Comparison of ENCODE assay signal across 8 cellular contexts in genomic region chr3:151086484-151087456, GRCh38. TPM values are rescaled to one million over a fixed set of nuclear protein-coding genes. Genes with fewer than 3 reads are reported as not detected.
DNase-seq lines count a peak whose midpoint lies in the region; ATAC-seq, FAIRE-seq and TF ChIP-seq lines count a peak whose summit lies in the region.

No MANE protein-coding gene starts in this region.

- no TSS peak for BruUV-seq in A673 (replicated peaks; lab: Mats Ljungman, UMichigan)
- no TSS peak for BruUV-seq in HepG2 (replicated peaks; lab: Mats Ljungman, UMichigan)

- TF ChIP-seq RAD21 in HepG2 (CRISPR knock-in tag; IDR thresholded peaks at IDR 0.05), result peak; percentile 61

- H3K27me3 ChIP-seq in A673 (replicated peaks; ENCODE audit: insufficient read depth, low read depth, low read length, poor library complexity) (peaks cover 45% of the 10 kb centered on the region), HepG2 (ENCODE audit: control insufficient read depth in 1 of 2, insufficient read depth in 2 of 2, low read length in 2 of 2) (peaks cover 9 to 36% of the 10 kb centered on the region in 2 experiments)

- no peaks in the 10 kb centered on the region for H3K79me2 ChIP-seq in HepG2 (ENCODE audit: insufficient read depth, low read length)

- no peaks in the 10 kb centered on the region for H3K9me3 ChIP-seq in A673 (ENCODE audit: low read depth, low read length, poor library complexity, severe bottlenecking)
- H3K9me3 ChIP-seq in HepG2 (ENCODE audit: low read length), result no peaks in the 10 kb centered on the region

- POLR2A ChIA-PET in A673 (lab: Charles Lee; ENCODE audit: low non-redundant PET) (interaction anchor here (0.7 kb wide), 1 partner anchor 720 kb away, joined by 3 read pairs; no protein-coding TSS in a partner anchor), HepG2 (lab: Yijun Ruan, JAX) (no interaction called here)

- WGBS in HepG2 (ENCODE audit: low lambda C conversion rate), result 2% methylated on average over 27 of the region's 81 CpGs

- H3K27ac ChIP-seq in A673 (ENCODE audit: low read depth, low read length, poor library complexity, severe bottlenecking), result no peak overlapping the region
- no peak overlapping the region for H3K27ac ChIP-seq in HepG2 (ENCODE audit: extremely low read length, insufficient read depth, low read length)

- H3K4me1 ChIP-seq in A673 (ENCODE audit: insufficient read depth, low read length, poor library complexity, severe bottlenecking), result peaks cover 6% of the 10 kb centered on the region
- peaks cover 12% of the 10 kb centered on the region for H3K4me1 ChIP-seq in HepG2 (ENCODE audit: insufficient read depth, low read length)

- FAIRE-seq in HepG2 (lab: Jason Lieb, UNC), result peak; percentile 44

- H3K4me3 ChIP-seq in A673 (ENCODE audit: low read depth, low read length, poor library complexity, severe bottlenecking), result peak overlapping the region; percentile 56
- H3K4me3 ChIP-seq in HepG2 (replicated peaks in 1 of 3; ENCODE audit: insufficient read depth in 1 of 3, low read depth in 2 of 3, low read length in 3 of 3), result peak overlapping the region; percentile 42 to 68 (median 49)

- H3K36me3 ChIP-seq in A673 (ENCODE audit: insufficient read depth, low read length, poor library complexity, severe bottlenecking) (no peaks in the 10 kb centered on the region), HepG2 (replicated peaks in 1 of 2; ENCODE audit: control insufficient read depth in 1 of 2, insufficient read depth in 2 of 2, low read length in 2 of 2) (no peaks in the 10 kb centered on the region)

- H2AFZ ChIP-seq in HepG2 (ENCODE audit: low read length), result no peak overlapping the region

- TF ChIP-seq CTCF in A673 (conservative IDR thresholded peaks at IDR 0.05; ENCODE audit: low read depth, low read length), result peak; percentile 66
- TF ChIP-seq CTCF in HepG2 (CRISPR knock-in tag; IDR thresholded peaks at IDR 0.05), result peak; percentile 64

- DNase-seq in A673 (ENCODE audit: low spot score) (peak; percentile 93), NCI-H2196 treated with DMSO at 0.1 percent for 48 hours (lab: John Stamatoyannopoulos, UW; ENCODE audit: unreplicated experiment) (peak; percentile 60), dermis blood vessel endothelial cell (peak; percentile 87), HepG2 (ENCODE audit: low spot score) (peak; percentile 70)
- DNase-seq in activated CD4-positive, alpha-beta T cell treated with anti-CD3 and anti-CD28 coated beads, Interleukin-2, amount 50 U/mL, for 1 hour, result peak; percentile 59
- peak; percentile 46 for DNase-seq in stimulated activated CD4-positive, alpha-beta T cell treated with anti-CD3 and anti-CD28 coated beads, Interleukin-2, amount 100 ng/mL, for 4 hours (ENCODE audit: low read depth)

- peak overlapping the region; percentile 71 for H3K4me2 ChIP-seq in HepG2 (ENCODE audit: low read depth, low read length)

- H4K20me1 ChIP-seq in HepG2 (ENCODE audit: insufficient read depth, low read length), result no peaks in the 10 kb centered on the region

- no peak overlapping the region for H3K9ac ChIP-seq in HepG2 (ENCODE audit: insufficient read depth, low read depth, low read length)

- peak; percentile 83 for ATAC-seq in GM18867 (IDR thresholded peaks at IDR 0.05; ENCODE audit: unreplicated experiment)
- peak; percentile 63 for ATAC-seq in HG03135 (IDR thresholded peaks at IDR 0.05; ENCODE audit: unreplicated experiment)
- peak; percentile 95 for ATAC-seq in HepG2

- TF ChIP-seq POLR2A in HepG2 (IDR thresholded peaks at IDR 0.05; ENCODE audit: insufficient read depth in 1 of 2, low read depth in 2 of 2, low read length in 2 of 2), result no peak

- intact Hi-C loops in A673 (cut with micrococcal nuclease; ENCODE audit: unreplicated experiment) (loop anchor here (5.0 to 10.0 kb wide), 2 partner anchors 79 to 302 kb away; no protein-coding TSS in a partner anchor), HepG2 (cut with micrococcal nuclease; ENCODE audit: unreplicated experiment) (loop anchor here (2.0 to 10.0 kb wide), 3 partner anchors 20 to 162 kb away; no protein-coding TSS in a partner anchor)

- in situ Hi-C loops in HepG2 (cut with HindIII; ENCODE audit: extremely low pct_ligation_motif_present, low pct_unique_long_range_greater_than_20kb), result no loop called here

- CTCF ChIA-PET in A673 (lab: Charles Lee), result interaction anchor here (0.5 to 1.1 kb wide), 3 partner anchors 29 to 78 kb away, joined by 4 to 6 read pairs (median 4); no protein-coding TSS in a partner anchor
- CTCF ChIA-PET in HepG2 (lab: Yijun Ruan, JAX; ENCODE audit: low intra/inter-chr PET ratio, low total read pairs), result interaction anchor here (0.6 kb wide), 1 partner anchor 161 kb away, joined by 3 read pairs; no protein-coding TSS in a partner anchor

- TF ChIP-seq EP300 in HepG2 (IDR thresholded peaks at IDR 0.05; ENCODE audit: low read depth in 2 of 2, low read length in 2 of 2), result no peak
- no peak for TF ChIP-seq EP300 in HepG2 (CRISPR knock-in tag; IDR thresholded peaks at IDR 0.05; ENCODE audit: borderline replicate concordance)

TF ChIP-seq in HepG2, 621 proteins besides CTCF, POLR2A, EP300 and RAD21 (continues in another document):
- TF ChIP-seq ZNF510 (CRISPR knock-in tag; IDR thresholded peaks at IDR 0.05; ENCODE audit: low read depth) (no peak), KDM3A (CRISPR knock-in tag; IDR thresholded peaks at IDR 0.05; ENCODE audit: low read depth) (peak; percentile 62; the same call in 1 of the 2 replicates), CBX5 (CRISPR knock-in tag; IDR thresholded peaks at IDR 0.05; ENCODE audit: borderline replicate concordance) (peak; percentile 52; the same call in 1 of the 2 replicates), HMGXB4 (CRISPR knock-in tag; IDR thresholded peaks at IDR 0.05; ENCODE audit: borderline replicate concordance in 1 of 2, low read depth in 1 of 2) (peak; percentile 36 to 40; a peak in 2 of 4 replicates), ZBTB2 (CRISPR knock-in tag; IDR thresholded peaks at IDR 0.05; ENCODE audit: low read depth) (no peak)

RNA-seq across cellular contexts. Expression of gene MED12L, which starts 1.3 kb away (rescaled TPM):
- total RNA-seq in A673 (2021) (0.71 and 1.1 TPM in 2 replicates), dermis blood vessel endothelial cell (under 0.01 and 0.05 TPM in 2 replicates), HepG2 (2016; rRNA removed; fragmentation: Illumina TruSeq; extraction: Trizol) (0.64 and 0.81 TPM in 2 replicates)
- 0.44 and 0.71 TPM in 2 replicates for total RNA-seq in HepG2 (2016; cell fraction: cytosol; rRNA removed; fragmentation: Illumina TruSeq; extraction: Trizol; ENCODE audit: low read depth)
- total RNA-seq in HepG2 (2016; cell fraction: insoluble cytoplasmic fraction; rRNA removed; fragmentation: Illumina TruSeq; extraction: Trizol), result 0.54 and 0.61 TPM in 2 replicates
- total RNA-seq in HepG2 (2016; cell fraction: membrane; rRNA removed; fragmentation: Illumina TruSeq; extraction: Trizol), result 0.48 and 0.59 TPM in 2 replicates
- total RNA-seq in HepG2 (2016; cell fraction: nucleus; rRNA removed; fragmentation: Illumina TruSeq; extraction: Trizol), result 1.1 and 1.4 TPM in 2 replicates
- polyA plus RNA-seq in HepG2 (2011; rRNA removed), result 0.05 and 0.07 TPM in 2 replicates
- polyA plus RNA-seq in HepG2 (2011; cell fraction: cytosol; rRNA removed), result 0.01 and 0.08 TPM in 2 replicates
- 0.21 and 0.24 TPM in 2 replicates for polyA plus RNA-seq in HepG2 (2011; cell fraction: nucleus; rRNA removed)
- polyA plus RNA-seq in HepG2 (2012), result 0.21 TPM in 1 of 2 replicates, not detected in the other
- polyA plus RNA-seq in HepG2 (2016; cell fraction: cytosol; fragmentation: Illumina TruSeq; extraction: Trizol; ENCODE audit: low read depth), result 0.17 and 0.23 TPM in 2 replicates
- 0.08 and 0.13 TPM in 2 replicates for polyA plus RNA-seq in HepG2 (2016; cell fraction: insoluble cytoplasmic fraction; fragmentation: Illumina TruSeq; extraction: Trizol; ENCODE audit: low read depth)
- polyA plus RNA-seq in HepG2 (2016; cell fraction: membrane; fragmentation: Illumina TruSeq; extraction: Trizol; ENCODE audit: low read depth), result 0.24 and 0.39 TPM in 2 replicates
- polyA plus RNA-seq in HepG2 (2016; cell fraction: nucleus; fragmentation: Illumina TruSeq; extraction: Trizol; ENCODE audit: insufficient read depth, low read depth), result 0.52 and 1.2 TPM in 2 replicates
- polyA minus RNA-seq in HepG2 (2011; rRNA and poly(A)+ RNA removed; ENCODE audit: low replicate concordance), result 0.12 and 0.21 TPM in 2 replicates
- 0.10 and 0.70 TPM in 2 replicates for polyA minus RNA-seq in HepG2 (2011; cell fraction: cytosol; rRNA and poly(A)+ RNA removed)
- 0.50 and 2.3 TPM in 2 replicates for polyA minus RNA-seq in HepG2 (2011; cell fraction: nucleus; rRNA and poly(A)+ RNA removed)
